In genomic region chr19:12723643-12724426, GRCh38 we compare ENCODE assay signal across 8 cellular contexts. TPM values are rescaled to one million over a fixed set of nuclear protein-coding genes. Genes with fewer than 3 reads are reported as not detected.
DNase-seq lines count a peak whose midpoint lies in the region; ATAC-seq and TF ChIP-seq lines count a peak whose summit lies in the region.

TSS of gene TNPO2 (minus strand) at chr19:12723932. CDS start at chr19:12720977, 2,955 bp downstream.

- peak within 1 kb of the TSS; percentile 23 to 92 (median 79) for H3K27ac ChIP-seq in adrenal gland
- H3K27ac ChIP-seq in left ventricle myocardium inferior (replicated peaks): peak within 1 kb of the TSS; percentile 96
- peak within 1 kb of the TSS; percentile 87 to 95 for H3K27ac ChIP-seq in prostate gland
- H3K27ac ChIP-seq in uterus: peak within 1 kb of the TSS; percentile 98

- H3K4me1 ChIP-seq in adrenal gland (replicated peaks in 1 of 2): peaks cover 20 to 27% of the 10 kb centered on the region in 2 donors
- peaks cover 46% of the 10 kb centered on the region for H3K4me1 ChIP-seq in left ventricle myocardium inferior
- peaks cover 11% of the 10 kb centered on the region for H3K4me1 ChIP-seq in prostate gland (replicated peaks)
- peaks cover 4 to 5% of the 10 kb centered on the region in 2 donors for H3K4me1 ChIP-seq in uterus

- 3 to 10% (median 5%) methylated on average over 16 to 28 of the region's 28 CpGs for whole genome bisulfite sequencing in adrenal gland, 4 donors
- WGBS in prostate gland: 2% methylated on average over 27 of the region's 28 CpGs

- H3K36me3 ChIP-seq in adrenal gland (replicated peaks in 1 of 2) (peaks cover 0 to 7% of the 10 kb centered on the region in 2 donors), left ventricle myocardium inferior (peaks cover 18% of the 10 kb centered on the region), prostate gland (peaks cover 0 to 1% of the 10 kb centered on the region in 2 donors), uterus (no peaks in the 10 kb centered on the region)

- no peak for TF ChIP-seq CTCF in adrenal gland (IDR thresholded peaks at IDR 0.05)
- no peak for TF ChIP-seq CTCF in left ventricle myocardium inferior (IDR thresholded peaks at IDR 0.05; ENCODE audit: borderline replicate concordance)
- no peak for TF ChIP-seq CTCF in prostate gland (IDR thresholded peaks at IDR 0.05)
- no peak for TF ChIP-seq CTCF in uterus (IDR thresholded peaks at IDR 0.05)

- ATAC-seq in HG02571 (IDR thresholded peaks at IDR 0.05; ENCODE audit: unreplicated experiment): no peak

- DNase-seq in NAMALWA (ENCODE audit: low spot score) (peak; percentile 91), SW 1271 (lab: John Stamatoyannopoulos, UW) (peak; percentile 30 to 68), adrenal gland (peak; percentile 54 to 74 (median 62)), left ventricle myocardium inferior (peak; percentile 47), prostate gland (ENCODE audit: low spot score) (peak; percentile 35), uterus (peak; percentile 46 to 55)

- TF ChIP-seq POLR2A in adrenal gland (IDR thresholded peaks at IDR 0.05) (peak in 1 of 2 donors; percentile 20), prostate gland (IDR thresholded peaks at IDR 0.05) (no peak), uterus (IDR thresholded peaks at IDR 0.05) (no peak)

- intact Hi-C loops in adrenal gland (cut with DNase I): no loop called here
- intact Hi-C loops in left ventricle myocardium inferior (cut with micrococcal nuclease): no loop called here
- intact Hi-C loops in prostate gland (cut with DNase I): loop anchor here (10.0 kb wide), 1 partner anchor 71 kb away; the partner anchor contains the start of gene JUNB
- intact Hi-C loops in uterus (cut with DNase I; ENCODE audit: low total_unique reads): no loop called here

- H3K27me3 ChIP-seq in adrenal gland: no peaks in the 10 kb centered on the region
- H3K27me3 ChIP-seq in left ventricle myocardium inferior (ENCODE audit: low read depth): no peaks in the 10 kb centered on the region
- no peaks in the 10 kb centered on the region for H3K27me3 ChIP-seq in prostate gland (replicated peaks; ENCODE audit: insufficient read depth)
- H3K27me3 ChIP-seq in uterus: no peaks in the 10 kb centered on the region

- H3K9me3 ChIP-seq in adrenal gland (replicated peaks in 1 of 3) (no peaks in the 10 kb centered on the region), left ventricle myocardium inferior (replicated peaks) (no peaks in the 10 kb centered on the region), prostate gland (no peaks in the 10 kb centered on the region), uterus (no peaks in the 10 kb centered on the region)

- H3K4me3 ChIP-seq in GM08714 (ENCODE audit: low read length) (peak within 1 kb of the TSS; percentile 86), adrenal gland (peak within 1 kb of the TSS in 2 of 4 donors; percentile 14 to 98), left ventricle myocardium inferior (peak within 1 kb of the TSS; percentile 83), prostate gland (peak within 1 kb of the TSS; percentile 75 to 83), uterus (peak within 1 kb of the TSS; percentile 71 to 86)

RNA-seq across cellular contexts. Expression of gene TNPO2, which starts in this region (rescaled TPM):
- total RNA-seq in adrenal gland: 100 to 1,000 TPM in 2 of 8 donors, 10 to 100 TPM in 6; 43.4 to 104 (median 79.0) TPM
- polyA plus RNA-seq in adrenal gland: 10 to 100 TPM; 43.4 to 99.2 (median 58.4) TPM
- total RNA-seq in left ventricle myocardium inferior: 33.1 TPM
- 100 to 1,000 TPM in 1 of 2 donors, 10 to 100 TPM in 1; 50.1 to 123 TPM for total RNA-seq in prostate gland
- 10 to 100 TPM; 29.7 to 92.9 (median 71.2) TPM for total RNA-seq in uterus

Comparison
In these comparisons a context has a peak if more than half of its experiments do, and no peak if none do; other contexts are left out.
1. DNase-seq: peak in every context shown above with its lines; median percentile 91 in NAMALWA; 62 in adrenal gland; 50 in uterus; 49 in SW 1271; 47 in left ventricle myocardium inferior; 35 in prostate gland.